In the genomic region with DNA sequence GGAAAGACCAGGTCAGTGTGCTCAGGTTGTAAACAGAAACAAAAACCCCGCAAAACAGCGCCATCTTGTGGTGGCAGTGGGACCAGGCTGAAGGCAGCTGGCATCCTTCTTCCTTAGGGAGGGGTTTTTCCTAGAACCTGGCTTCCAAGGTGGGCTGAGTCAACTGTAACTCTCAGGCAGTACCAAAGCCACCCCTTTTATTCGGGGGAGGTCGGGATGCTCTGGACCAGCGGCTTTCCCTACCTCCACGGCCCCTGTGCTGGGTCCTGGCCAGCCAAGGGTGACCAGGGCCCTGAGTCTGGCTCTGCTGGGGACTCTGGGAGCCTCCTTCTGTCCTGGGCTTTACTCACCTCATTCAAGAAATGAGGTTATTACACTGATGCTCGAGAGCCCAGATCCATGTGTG, we compare ENCODE assay signal across 8 cellular contexts.
A peak's percentile ranks its signal among the peaks of the same experiment; 100 is the strongest.
DNase-seq lines count a peak whose midpoint lies in the region; ATAC-seq lines count a peak whose summit lies in the region.

No MANE protein-coding gene starts in this region.

- H3K9me3 Mint-ChIP-seq in central memory CD8-positive, alpha-beta T cell, result no peaks in the 10 kb centered on the region

- DNase-seq in activated gamma-delta T cell treated with Interleukin-2 at 50 U/mL for 16 hours, result peak; percentile 65
- no peak for DNase-seq in activated gamma-delta T cell (lab: John Stamatoyannopoulos, UW)
- DNase-seq in NCI-H2171 (lab: John Stamatoyannopoulos, UW), result peak; percentile 70
- peak; percentile 69 for DNase-seq in activated CD4-positive, CD25-positive, alpha-beta regulatory T cell treated with anti-CD3 and anti-CD28 coated beads, Interleukin-2, amount 50 U/mL, for 72 hours
- DNase-seq in central memory CD8-positive, alpha-beta T cell (ENCODE audit: low spot score in 2 of 2), result peak; percentile 34 to 60
- DNase-seq in left lobe of liver (ENCODE audit: low spot score), result peak; percentile 67
- DNase-seq in stimulated activated CD4-positive, alpha-beta T cell treated with anti-CD3 and anti-CD28 coated beads, TNF-alpha, amount 100 ng/mL, for 4 hours (ENCODE audit: low read depth in 3 of 3), result peak; percentile 35 to 46 (median 40)

- no peaks in the 10 kb centered on the region for H3K36me3 Mint-ChIP-seq in central memory CD8-positive, alpha-beta T cell (ENCODE audit: insufficient read depth)

- ATAC-seq in central memory CD8-positive, alpha-beta T cell (replicated peaks; ENCODE audit: extremely low read depth, poor library complexity, severe bottlenecking), result no peak
- ATAC-seq in left lobe of liver, result peak; percentile 65
- no peak for ATAC-seq in GM18870 (IDR thresholded peaks at IDR 0.05; ENCODE audit: unreplicated experiment)

- no peaks in the 10 kb centered on the region for H3K4me1 Mint-ChIP-seq in central memory CD8-positive, alpha-beta T cell

- H3K4me3 Mint-ChIP-seq in central memory CD8-positive, alpha-beta T cell, result no peak overlapping the region

- H3K27ac Mint-ChIP-seq in central memory CD8-positive, alpha-beta T cell (ENCODE audit: low read depth), result no peak overlapping the region

- peaks cover 37% of the 10 kb centered on the region for H3K27me3 Mint-ChIP-seq in central memory CD8-positive, alpha-beta T cell
